Comparison of ENCODE assay signal across 8 cellular contexts in genomic region chr17:76738468-76738850, GRCh38. TPM values are rescaled to one million over a fixed set of nuclear protein-coding genes. Genes with fewer than 3 reads are reported as not detected.
DNase-seq lines count a peak whose midpoint lies in the region; ATAC-seq and TF ChIP-seq lines count a peak whose summit lies in the region.

No MANE protein-coding gene starts in this region.

- H3K4me3 Mint-ChIP-seq in T-helper 17 cell: peak overlapping the region; percentile 96

- peak overlapping the region; percentile 99 for H3K27ac Mint-ChIP-seq in T-helper 17 cell

- TF ChIP-seq CTCF in foreskin keratinocyte (conservative IDR thresholded peaks at IDR 0.05) (no peak), smooth muscle cell (IDR thresholded peaks at IDR 0.05; ENCODE audit: borderline replicate concordance, insufficient read depth, poor library complexity, severe bottlenecking) (no peak)

- ATAC-seq in T-helper 17 cell (no peak), foreskin keratinocyte (no peak)

- H3K27me3 ChIP-seq in foreskin keratinocyte (no peaks in the 10 kb centered on the region), smooth muscle cell (ENCODE audit: low read depth) (no peaks in the 10 kb centered on the region)

- H3K4me3 ChIP-seq in smooth muscle cell: peak overlapping the region; percentile 91

- H3K9ac ChIP-seq in smooth muscle cell (ENCODE audit: low read depth): peak overlapping the region; percentile 91

- no peaks in the 10 kb centered on the region for H3K36me3 ChIP-seq in smooth muscle cell (ENCODE audit: low read depth)

- DNase-seq in DMS79 treated with DMSO at 0.1 percent for 48 hours (lab: John Stamatoyannopoulos, UW): peak; percentile 15
- no peak for DNase-seq in DMS79 (lab: John Stamatoyannopoulos, UW)
- DNase-seq in T-helper 17 cell: no peak
- no peak for DNase-seq in foreskin keratinocyte
- no peak for DNase-seq in smooth muscle cell (lab: John Stamatoyannopoulos, UW; ENCODE audit: unreplicated experiment)
- no peak for DNase-seq in SKM-1 (lab: John Stamatoyannopoulos, UW; ENCODE audit: unreplicated experiment)
- DNase-seq in activated CD8-positive, alpha-beta memory T cell treated with anti-CD3 and anti-CD28 coated beads, Interleukin-2, amount 50 U/mL, for 4 hours: no peak
- no peak for DNase-seq in NCI-H446 (lab: John Stamatoyannopoulos, UW)

- H3K27ac ChIP-seq in foreskin keratinocyte (peak overlapping the region; percentile 92), smooth muscle cell (ENCODE audit: low read depth) (peak overlapping the region; percentile 96)

- no peaks in the 10 kb centered on the region for H3K27me3 Mint-ChIP-seq in T-helper 17 cell

- H2AFZ ChIP-seq in smooth muscle cell (ENCODE audit: low read depth): peak overlapping the region; percentile 76

- H3K36me3 Mint-ChIP-seq in T-helper 17 cell (ENCODE audit: low read depth): peaks cover 13% of the 10 kb centered on the region

- H3K4me1 ChIP-seq in foreskin keratinocyte: peaks cover 18% of the 10 kb centered on the region
- peaks cover 36% of the 10 kb centered on the region for H3K4me1 ChIP-seq in smooth muscle cell (ENCODE audit: low read depth)

- H4K20me1 ChIP-seq in smooth muscle cell (ENCODE audit: low read depth): peaks cover 28% of the 10 kb centered on the region

- H3F3A ChIP-seq in smooth muscle cell (ENCODE audit: low read depth): peaks cover 29% of the 10 kb centered on the region

- H3K4me2 ChIP-seq in smooth muscle cell: peak overlapping the region; percentile 91

- H3K79me2 ChIP-seq in smooth muscle cell (ENCODE audit: low read depth): peaks cover 55% of the 10 kb centered on the region

- 20% methylated on average over 7 of the region's 7 CpGs for WGBS in smooth muscle cell (ENCODE audit: low lambda C conversion rate)

- H3K4me1 Mint-ChIP-seq in T-helper 17 cell: peaks cover 44% of the 10 kb centered on the region

- peaks cover 6% of the 10 kb centered on the region for H3K9me3 ChIP-seq in T-helper 17 cell (ENCODE audit: control insufficient read depth, low read length, poor library complexity, severe bottlenecking)
- H3K9me3 ChIP-seq in smooth muscle cell (replicated peaks; ENCODE audit: low read depth): no peaks in the 10 kb centered on the region

RNA-seq across cellular contexts. Expression of gene MFSD11, which starts 0.5 kb away (rescaled TPM):
- total RNA-seq in T-helper 17 cell (10 to 100 TPM; 29.4 to 36.7 TPM), foreskin keratinocyte (13.8 and 16.3 TPM in 2 replicates), smooth muscle cell (56.6 and 58.6 TPM in 2 replicates)
- polyA plus RNA-seq in foreskin keratinocyte (9.1 and 10.1 TPM in 2 replicates), smooth muscle cell (28.1 and 31.9 TPM in 2 replicates)

RNA-seq across cellular contexts. Expression of gene SRSF2, which starts 1.3 kb away (rescaled TPM):
- total RNA-seq in T-helper 17 cell (100 to 1,000 TPM; 351 to 393 TPM), foreskin keratinocyte (280 and 282 TPM in 2 replicates), smooth muscle cell (166 and 182 TPM in 2 replicates)
- polyA plus RNA-seq in foreskin keratinocyte (228 and 247 TPM in 2 replicates), smooth muscle cell (109 and 110 TPM in 2 replicates)

RNA-seq across cellular contexts. Expression of gene METTL23, which starts 11.8 kb away (rescaled TPM):
- 10 to 100 TPM; 35.1 to 36.2 TPM for total RNA-seq in T-helper 17 cell
- 28.7 and 29.3 TPM in 2 replicates for total RNA-seq in foreskin keratinocyte
- polyA plus RNA-seq in foreskin keratinocyte: 35.8 and 37.8 TPM in 2 replicates
- 28.2 and 32.5 TPM in 2 replicates for total RNA-seq in smooth muscle cell
- 46.2 and 47.1 TPM in 2 replicates for polyA plus RNA-seq in smooth muscle cell

RNA-seq across cellular contexts. Expression of gene JMJD6, which starts 12.1 kb away (rescaled TPM):
- total RNA-seq in T-helper 17 cell (100 to 1,000 TPM; 124 to 137 TPM), foreskin keratinocyte (26.1 and 31.0 TPM in 2 replicates), smooth muscle cell (32.0 and 32.7 TPM in 2 replicates)
- polyA plus RNA-seq in foreskin keratinocyte (27.3 and 32.3 TPM in 2 replicates), smooth muscle cell (52.3 and 54.7 TPM in 2 replicates)

RNA-seq across cellular contexts. Expression of gene MXRA7, which starts 27.7 kb away (rescaled TPM):
- 1 to 10 TPM; 5.7 to 8.0 TPM for total RNA-seq in T-helper 17 cell
- 57.8 and 81.5 TPM in 2 replicates for total RNA-seq in foreskin keratinocyte
- polyA plus RNA-seq in foreskin keratinocyte: 57.1 and 62.8 TPM in 2 replicates
- 131 and 134 TPM in 2 replicates for total RNA-seq in smooth muscle cell
- 157 and 158 TPM in 2 replicates for polyA plus RNA-seq in smooth muscle cell
